ENCODE assay signal across 8 cellular contexts in genomic region chr12:6285063-6285477, GRCh38. TPM values are rescaled to one million over a fixed set of nuclear protein-coding genes. Genes with fewer than 3 reads are reported as not detected.
A peak's percentile ranks its signal among the peaks of the same experiment; 100 is the strongest.
DNase-seq lines count a peak whose midpoint lies in the region; ATAC-seq, FAIRE-seq and TF ChIP-seq lines count a peak whose summit lies in the region.

No MANE protein-coding gene starts in this region.

- H3K36me3 ChIP-seq in ascending aorta (no peaks in the 10 kb centered on the region), small intestine (ENCODE audit: control insufficient read depth in 2 of 2, insufficient read depth in 2 of 2, low read length in 2 of 2) (no peaks in the 10 kb centered on the region)

- H3K4me1 ChIP-seq in ascending aorta (peaks cover 0 to 8% of the 10 kb centered on the region in 2 donors), small intestine (ENCODE audit: control insufficient read depth in 2 of 2, insufficient read depth in 1 of 2, low read depth in 1 of 2, low read length in 1 of 2) (no peaks in the 10 kb centered on the region)

- WGBS in small intestine, 3 donors = 1 to 4% (median 2%) methylated on average over 8 of the region's 8 CpGs

- H3K27ac ChIP-seq in ascending aorta (no peak overlapping the region), small intestine (ENCODE audit: low read depth in 1 of 2, low read length in 1 of 2) (no peak overlapping the region)

- FAIRE-seq in small intestine (lab: Jason Lieb, UNC) = no peak

- H3K9me3 ChIP-seq in ascending aorta (no peaks in the 10 kb centered on the region), small intestine (ENCODE audit: control insufficient read depth, low read depth) (no peaks in the 10 kb centered on the region)

- intact Hi-C loops in ascending aorta (cut with DNase I) = loop anchor here (1.0 to 2.0 kb wide), 2 partner anchors 222 to 296 kb away; no protein-coding TSS in a partner anchor

- H3K4me3 ChIP-seq in ascending aorta (no peak overlapping the region), small intestine (ENCODE audit: low read depth in 1 of 2, low read length in 2 of 2) (no peak overlapping the region)

- peak; percentile 62 for ATAC-seq in GM19023 (IDR thresholded peaks at IDR 0.05; ENCODE audit: unreplicated experiment)
- ATAC-seq in GM21529 (IDR thresholded peaks at IDR 0.05; ENCODE audit: unreplicated experiment) = no peak

- H3K27me3 ChIP-seq in ascending aorta = no peaks in the 10 kb centered on the region
- H3K27me3 ChIP-seq in small intestine (ENCODE audit: control insufficient read depth in 2 of 2, insufficient read depth in 2 of 2, low read length in 2 of 2) = no peaks in the 10 kb centered on the region

- TF ChIP-seq CTCF in ascending aorta (IDR thresholded peaks at IDR 0.05) = peak; percentile 90 to 93 (median 91)

- DNase-seq in AG08396 (ENCODE audit: low spot score) (peak; percentile 84), NCI-H128 (lab: John Stamatoyannopoulos, UW; ENCODE audit: unreplicated experiment) (peak; percentile 64), T-helper 22 cell (ENCODE audit: low read depth) (peak; percentile 19), ascending aorta (ENCODE audit: low spot score in 2 of 2) (no peak), hepatic stellate cell (ENCODE audit: low spot score) (peak; percentile 90), small intestine (peak; percentile 71)

RNA-seq across cellular contexts. Expression of gene PLEKHG6, which starts 25.4 kb away (rescaled TPM):
- not detected for total RNA-seq in ascending aorta
- polyA plus RNA-seq in small intestine = 100 to 1,000 TPM in 2 of 3 donors, 10 to 100 TPM in 1; 48.0 to 167 (median 105) TPM

RNA-seq across cellular contexts. Expression of gene TNFRSF1A, which starts 56.8 kb away (rescaled TPM):
- 528 TPM for total RNA-seq in ascending aorta
- 100 to 1,000 TPM in 1 of 3 donors, 10 to 100 TPM in 2; 77.2 to 102 (median 92.9) TPM for polyA plus RNA-seq in small intestine

Comparison
In these comparisons a context has a peak if more than half of its experiments do, and no peak if none do; other contexts are left out.
1. DNase-seq: peak in AG08396 (single experiment), NCI-H128 (single experiment), T-helper 22 cell (single experiment), hepatic stellate cell (single experiment) and small intestine (single experiment); none in ascending aorta (0 of 2).